In the genomic region with DNA sequence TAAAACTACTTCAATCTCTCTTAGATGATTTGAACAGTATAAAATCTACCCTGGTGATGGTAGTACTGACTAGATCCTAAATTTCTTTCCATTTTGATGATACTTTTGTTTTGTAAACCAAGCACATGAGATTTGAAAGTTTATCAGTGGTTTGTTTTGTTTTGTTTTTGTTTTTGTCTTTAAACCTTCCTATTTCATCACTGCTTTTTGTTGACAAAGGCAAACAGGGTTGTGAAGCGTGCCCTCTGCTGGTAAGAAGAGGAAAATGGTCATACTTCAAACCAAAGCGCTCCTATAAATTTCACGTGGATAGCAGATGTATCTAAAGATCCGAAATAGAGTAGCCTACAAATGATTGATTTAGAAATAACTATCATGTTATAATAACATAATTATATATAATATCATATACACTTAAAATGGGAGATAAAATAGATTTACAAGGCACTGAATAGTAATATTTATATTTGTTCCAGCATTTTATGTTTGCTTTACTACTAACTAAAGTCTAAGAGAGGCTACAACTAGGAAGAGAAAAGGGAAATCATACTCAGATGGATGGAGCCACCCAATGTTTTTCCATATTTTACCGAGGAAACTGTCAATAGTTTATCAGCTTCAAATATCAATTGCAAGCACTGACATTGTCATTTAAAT, we compare ENCODE assay signal across 8 cellular contexts.
DNase-seq lines count a peak whose midpoint lies in the region; ATAC-seq and TF ChIP-seq lines count a peak whose summit lies in the region.

No MANE protein-coding gene starts in this region.

- no peak overlapping the region for H3K4me3 ChIP-seq in astrocyte of the spinal cord (ENCODE audit: low read depth, low read length)

- H3K4me1 Mint-ChIP-seq in natural killer cell: no peaks in the 10 kb centered on the region
- H3K4me1 Mint-ChIP-seq in natural killer cell treated with Interleukin-12 subunit alpha and Interleukin-12 subunit beta and Interleukin-15 and Interleukin-18, amount 100 ng/mL, for 72 hours (ENCODE audit: low read depth in 2 of 2): no peaks in the 10 kb centered on the region

- H3K9me3 Mint-ChIP-seq in natural killer cell: no peaks in the 10 kb centered on the region
- H3K9me3 Mint-ChIP-seq in natural killer cell treated with Interleukin-12 subunit alpha and Interleukin-12 subunit beta and Interleukin-15 and Interleukin-18, amount 100 ng/mL, for 72 hours: no peaks in the 10 kb centered on the region

- in situ Hi-C loops in astrocyte of the spinal cord (cut with HindIII; ENCODE audit: low sequenced_read_pairs): no loop called here

- H3K4me3 Mint-ChIP-seq in natural killer cell: no peak overlapping the region
- H3K4me3 Mint-ChIP-seq in natural killer cell treated with Interleukin-12 subunit alpha and Interleukin-12 subunit beta and Interleukin-15 and Interleukin-18, amount 100 ng/mL, for 72 hours: no peak overlapping the region

- intact Hi-C loops in natural killer cell (cut with micrococcal nuclease): no loop called here

- ATAC-seq in natural killer cell: no peak
- no peak for ATAC-seq in natural killer cell treated with Interleukin-12 subunit alpha and Interleukin-12 subunit beta and Interleukin-15 and Interleukin-18, amount 100 ng/mL, for 72 hours

- H3K27me3 Mint-ChIP-seq in natural killer cell (ENCODE audit: low read depth in 2 of 2): no peaks in the 10 kb centered on the region
- no peaks in the 10 kb centered on the region for H3K27me3 Mint-ChIP-seq in natural killer cell treated with Interleukin-12 subunit alpha and Interleukin-12 subunit beta and Interleukin-15 and Interleukin-18, amount 100 ng/mL, for 72 hours

- no peak overlapping the region for H3K27ac Mint-ChIP-seq in natural killer cell
- no peak overlapping the region for H3K27ac Mint-ChIP-seq in natural killer cell treated with Interleukin-12 subunit alpha and Interleukin-12 subunit beta and Interleukin-15 and Interleukin-18, amount 100 ng/mL, for 72 hours

- H3K36me3 Mint-ChIP-seq in natural killer cell: no peaks in the 10 kb centered on the region
- H3K36me3 Mint-ChIP-seq in natural killer cell treated with Interleukin-12 subunit alpha and Interleukin-12 subunit beta and Interleukin-15 and Interleukin-18, amount 100 ng/mL, for 72 hours: no peaks in the 10 kb centered on the region

- TF ChIP-seq CTCF in natural killer cell (IDR thresholded peaks at IDR 0.05) (peak; percentile 45), astrocyte of the spinal cord (IDR thresholded peaks at IDR 0.05; ENCODE audit: low read depth, low read length) (peak; percentile 76)

- DNase-seq in natural killer cell: no peak
- DNase-seq in natural killer cell treated with Interleukin-12 subunit alpha and Interleukin-12 subunit beta and Interleukin-15 and Interleukin-18, amount 100 ng/mL, for 72 hours (ENCODE audit: low spot score): no peak
- peak; percentile 47 for DNase-seq in H4 (ENCODE audit: low spot score)
- DNase-seq in NCI-H1694 (lab: John Stamatoyannopoulos, UW): peak; percentile 2
- DNase-seq in astrocyte of the spinal cord (ENCODE audit: low read depth, low spot score): peak; percentile 42
- peak; percentile 46 for DNase-seq in kidney tubule cell (ENCODE audit: low spot score)
- DNase-seq in NCI-H774 (lab: John Stamatoyannopoulos, UW): no peak
- DNase-seq in 8988T: no peak

Comparison
In these comparisons a context has a peak if more than half of its experiments do, and no peak if none do; other contexts are left out.
1. DNase-seq: peak in H4 (single experiment), NCI-H1694 (single experiment), astrocyte of the spinal cord (single experiment) and kidney tubule cell (single experiment); none in natural killer cell (single experiment), natural killer cell treated with Interleukin-12 subunit alpha and Interleukin-12 subunit beta and Interleukin-15 and Interleukin-18, amount 100 ng/mL, for 72 hours (single experiment), NCI-H774 (single experiment) and 8988T (single experiment).